ENCODE assay signal across 8 cellular contexts in genomic region chr3:41961750-41962679, GRCh38. TPM values are rescaled to one million over a fixed set of nuclear protein-coding genes. Genes with fewer than 3 reads are reported as not detected.
DNase-seq lines count a peak whose midpoint lies in the region; ATAC-seq and TF ChIP-seq lines count a peak whose summit lies in the region.

Gene ULK4 (minus strand): TSS chr3:41962103. CDS start chr3:41954759, 7,344 bp downstream.

- no peaks in the 10 kb centered on the region for H3K9me3 Mint-ChIP-seq in activated T-cell treated with anti-CD3 and anti-CD28 coated beads, Interleukin-2, amount 50 U/mL, for 4 hours

- H3K36me3 ChIP-seq in muscle layer of colon (ENCODE audit: insufficient read depth, low read length): no peaks in the 10 kb centered on the region

- ATAC-seq in GM21717 (IDR thresholded peaks at IDR 0.05; ENCODE audit: unreplicated experiment) (peak; percentile 96), esophagus mucosa (peak; percentile 99)
- peak; percentile 91 to 93 for ATAC-seq in activated T-cell treated with anti-CD3 and anti-CD28 coated beads, Interleukin-2, amount 50 U/mL, for 4 hours

- in situ Hi-C loops in KBM-7 (cut with MboI; ENCODE audit: low pct_unique_long_range_greater_than_20kb, low sequenced_read_pairs): no loop called here

- DNase-seq in DMS153 treated with DMSO at 0.1 percent for 48 hours (lab: John Stamatoyannopoulos, UW; ENCODE audit: unreplicated experiment) (peak; percentile 85), KBM-7 (peak; percentile 100)
- peak; percentile 89 for DNase-seq in activated T-cell treated with anti-CD3 and anti-CD28 coated beads, Interleukin-2, amount 50 U/mL, for 4 hours
- peak; percentile 90 for DNase-seq in stimulated activated CD8-positive, alpha-beta memory T cell treated with anti-CD3 and anti-CD28 coated beads, Interleukin-7, amount 100 ng/mL, for 24 hours (ENCODE audit: low read depth)

- H3K27me3 Mint-ChIP-seq in activated T-cell treated with anti-CD3 and anti-CD28 coated beads, Interleukin-2, amount 50 U/mL, for 4 hours (ENCODE audit: low read depth): no peaks in the 10 kb centered on the region

- peaks cover 15% of the 10 kb centered on the region for H3K4me1 Mint-ChIP-seq in activated T-cell treated with anti-CD3 and anti-CD28 coated beads, Interleukin-2, amount 50 U/mL, for 4 hours (ENCODE audit: low read depth)

- H3K9ac ChIP-seq in muscle layer of colon (ENCODE audit: low read length): peak within 1 kb of the TSS; percentile 50

- peaks cover 5% of the 10 kb centered on the region for H3K4me1 ChIP-seq in muscle layer of colon (ENCODE audit: insufficient read depth, low read length)

- H3K27ac ChIP-seq in muscle layer of colon (ENCODE audit: low read depth, low read length): peak within 1 kb of the TSS; percentile 95

- no peaks in the 10 kb centered on the region for H3K27me3 ChIP-seq in muscle layer of colon (ENCODE audit: control insufficient read depth in 1 of 2, insufficient read depth in 2 of 2, low read length in 2 of 2)

- H3K36me3 Mint-ChIP-seq in activated T-cell treated with anti-CD3 and anti-CD28 coated beads, Interleukin-2, amount 50 U/mL, for 4 hours (ENCODE audit: insufficient read depth): no peaks in the 10 kb centered on the region

- peak within 1 kb of the TSS; percentile 82 to 84 for H3K4me3 ChIP-seq in muscle layer of colon (ENCODE audit: low read depth in 1 of 2, low read length in 2 of 2)

- H3K4me3 Mint-ChIP-seq in activated T-cell treated with anti-CD3 and anti-CD28 coated beads, Interleukin-2, amount 50 U/mL, for 4 hours: peak within 1 kb of the TSS; percentile 96

- H3K9me3 ChIP-seq in muscle layer of colon (ENCODE audit: low read length): no peaks in the 10 kb centered on the region

TF ChIP-seq in PFSK-1, 5 proteins besides CTCF, POLR2A, EP300 and RAD21:
- TF ChIP-seq, protein P1, sequence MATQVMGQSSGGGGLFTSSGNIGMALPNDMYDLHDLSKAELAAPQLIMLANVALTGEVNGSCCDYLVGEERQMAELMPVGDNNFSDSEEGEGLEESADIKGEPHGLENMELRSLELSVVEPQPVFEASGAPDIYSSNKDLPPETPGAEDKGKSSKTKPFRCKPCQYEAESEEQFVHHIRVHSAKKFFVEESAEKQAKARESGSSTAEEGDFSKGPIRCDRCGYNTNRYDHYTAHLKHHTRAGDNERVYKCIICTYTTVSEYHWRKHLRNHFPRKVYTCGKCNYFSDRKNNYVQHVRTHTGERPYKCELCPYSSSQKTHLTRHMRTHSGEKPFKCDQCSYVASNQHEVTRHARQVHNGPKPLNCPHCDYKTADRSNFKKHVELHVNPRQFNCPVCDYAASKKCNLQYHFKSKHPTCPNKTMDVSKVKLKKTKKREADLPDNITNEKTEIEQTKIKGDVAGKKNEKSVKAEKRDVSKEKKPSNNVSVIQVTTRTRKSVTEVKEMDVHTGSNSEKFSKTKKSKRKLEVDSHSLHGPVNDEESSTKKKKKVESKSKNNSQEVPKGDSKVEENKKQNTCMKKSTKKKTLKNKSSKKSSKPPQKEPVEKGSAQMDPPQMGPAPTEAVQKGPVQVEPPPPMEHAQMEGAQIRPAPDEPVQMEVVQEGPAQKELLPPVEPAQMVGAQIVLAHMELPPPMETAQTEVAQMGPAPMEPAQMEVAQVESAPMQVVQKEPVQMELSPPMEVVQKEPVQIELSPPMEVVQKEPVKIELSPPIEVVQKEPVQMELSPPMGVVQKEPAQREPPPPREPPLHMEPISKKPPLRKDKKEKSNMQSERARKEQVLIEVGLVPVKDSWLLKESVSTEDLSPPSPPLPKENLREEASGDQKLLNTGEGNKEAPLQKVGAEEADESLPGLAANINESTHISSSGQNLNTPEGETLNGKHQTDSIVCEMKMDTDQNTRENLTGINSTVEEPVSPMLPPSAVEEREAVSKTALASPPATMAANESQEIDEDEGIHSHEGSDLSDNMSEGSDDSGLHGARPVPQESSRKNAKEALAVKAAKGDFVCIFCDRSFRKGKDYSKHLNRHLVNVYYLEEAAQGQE (IDR thresholded peaks at IDR 0.05; ENCODE audit: insufficient read depth in 1 of 2, low read depth in 2 of 2, low read length in 2 of 2): no peak
- TF ChIP-seq FOXP2 (optimal IDR thresholded peaks at IDR 0.05; ENCODE audit: borderline replicate concordance, extremely low read depth, extremely low read length, insufficient read depth): peak; percentile 39
- TF ChIP-seq POLR2AphosphoS5 (IDR thresholded peaks at IDR 0.05; ENCODE audit: low read depth, low read length): peak; percentile 47; the same call in 1 of the 2 replicates
- TF ChIP-seq SIN3A (IDR thresholded peaks at IDR 0.05; ENCODE audit: borderline replicate concordance, insufficient read depth, low read length): peak; percentile 93; the same call in 1 of the 2 replicates
- peak; percentile 24; the same call in 1 of the 2 replicates for TF ChIP-seq TAF1 (IDR thresholded peaks at IDR 0.05; ENCODE audit: borderline replicate concordance, insufficient read depth, low read length)

RNA-seq across cellular contexts. Expression of gene ULK4, which starts in this region (rescaled TPM):
- 1.6 TPM for polyA plus RNA-seq in PFSK-1 (2012; ENCODE audit: insufficient read length, low read depth)
- total RNA-seq in activated T-cell treated with anti-CD3 and anti-CD28 coated beads, Interleukin-2, amount 50 U/mL, for 4 hours: 1 to 10 TPM; 7.3 to 8.8 (median 8.2) TPM
- total RNA-seq in esophagus mucosa: 6.0 TPM

Comparison
In these comparisons a context has a peak if more than half of its experiments do, and no peak if none do; other contexts are left out.
1. Peak in every context shown above with its lines: DNase-seq, ATAC-seq, H3K4me3 ChIP-seq and H3K27ac ChIP-seq.